Comparison of ENCODE assay signal across 15 cellular contexts in genomic region chr1:8968902-8969301, GRCh38. TPM values are rescaled to one million over a fixed set of nuclear protein-coding genes. Genes with fewer than 3 reads are reported as not detected.
DNase-seq lines count a peak whose midpoint lies in the region; ATAC-seq lines count a peak whose summit lies in the region.
"Not testable (repeated sequence)": the region's sequence is repeated elsewhere in the genome, so short reads cannot be mapped to it uniquely, and the experiment has no call there.
"Had no signal": no experiment of that assay in that cellular context is flagged by ENCODE, and none has a peak within 500 bp of the region (broad histone marks: within the 10 kb centered on the region; RNA-seq: fewer than 3 reads in every experiment).

No MANE protein-coding gene starts in this region.

- H3K27ac Mint-ChIP-seq in CD8-positive, alpha-beta memory T cell, result peak overlapping the region in 4 of 8 donors; percentile 22 to 74 (median 40)
- H3K27ac Mint-ChIP-seq in activated CD4-positive, alpha-beta T cell treated with anti-CD3 and anti-CD28 coated beads, Interleukin-2, amount 10 ng/mL, durations not matched to agents 24 days and 14 days, result peak overlapping the region; percentile 99
- peak overlapping the region; percentile 91 for H3K27ac Mint-ChIP-seq in activated CD8-positive, alpha-beta memory T cell treated with anti-CD3 and anti-CD28 coated beads, Interleukin-2, amount 10 ng/mL, durations not matched to agents 7 days and 5 days
- H3K27ac Mint-ChIP-seq in activated T-helper 2 cell treated with anti-CD3 and anti-CD28 coated beads, Interferon-gamma antibody, Interleukin-2, Interleukin-4, amounts not matched to agents 10 μg/mL and 5 μg/mL and 100 μg/mL, durations not matched to agents 14 hours and 24 hours and 36 hours, result peak overlapping the region; percentile 93
- H3K27ac Mint-ChIP-seq in activated naive CD8-positive, alpha-beta T cell treated with anti-CD3 and anti-CD28 coated beads for 36 hours, result peak overlapping the region; percentile 97
- peak overlapping the region; percentile 89 to 99 (median 98) for H3K27ac Mint-ChIP-seq in naive thymus-derived CD4-positive, alpha-beta T cell
- H3K27ac Mint-ChIP-seq in stimulated activated naive CD8-positive, alpha-beta T cell treated with anti-CD3 and anti-CD28 coated beads, Interleukin-15, amount 100 ng/mL, for 72 hours, result peak overlapping the region; percentile 90 to 99

- DNase-seq in CD8-positive, alpha-beta memory T cell; activated CD8-positive, alpha-beta memory T cell treated with anti-CD3 and anti-CD28 coated beads, Interleukin-2, amount 10 ng/mL, durations not matched to agents 7 days and 5 days; activated T-helper 2 cell treated with anti-CD3 and anti-CD28 coated beads, Interferon-gamma antibody, Interleukin-2, Interleukin-4, amounts not matched to agents 10 μg/mL and 5 μg/mL and 100 μg/mL, durations not matched to agents 14 hours and 24 hours and 36 hours (ENCODE audit: low spot score); activated naive CD8-positive, alpha-beta T cell treated with anti-CD3 and anti-CD28 coated beads for 36 hours; naive thymus-derived CD4-positive, alpha-beta T cell: not testable (repeated sequence)
- DNase-seq in activated CD4-positive, alpha-beta T cell treated with anti-CD3 and anti-CD28 coated beads, Interleukin-2, amount 10 ng/mL, durations not matched to agents 24 days and 14 days, result peak; percentile 67
- peak in 1 of 2 donors; percentile 60 for DNase-seq in stimulated activated naive CD8-positive, alpha-beta T cell treated with anti-CD3 and anti-CD28 coated beads, Interleukin-15, amount 100 ng/mL, for 72 hours

- not testable (repeated sequence) for H3K27ac ChIP-seq in CD8-positive, alpha-beta memory T cell (ENCODE audit: low read depth, low read length)
- H3K27ac ChIP-seq in naive thymus-derived CD4-positive, alpha-beta T cell (ENCODE audit: low read depth, low read length), result peak overlapping the region; percentile 87

- intact Hi-C loops in activated CD4-positive, alpha-beta T cell treated with anti-CD3 and anti-CD28 coated beads, Interleukin-2, amount 10 ng/mL, durations not matched to agents 24 days and 14 days (cut with micrococcal nuclease); activated T-helper 2 cell treated with anti-CD3 and anti-CD28 coated beads, Interferon-gamma antibody, Interleukin-2, Interleukin-4, amounts not matched to agents 10 μg/mL and 5 μg/mL and 100 μg/mL, durations not matched to agents 14 hours and 24 hours and 36 hours (cut with micrococcal nuclease); naive thymus-derived CD4-positive, alpha-beta T cell (cut with micrococcal nuclease): not testable (repeated sequence)

- peak overlapping the region; percentile 97 for H3K4me3 ChIP-seq in CD8-positive, alpha-beta memory T cell (ENCODE audit: low read length)
- peak overlapping the region; percentile 59 for H3K4me3 ChIP-seq in naive thymus-derived CD4-positive, alpha-beta T cell (ENCODE audit: low read length)

- CTCF ChIA-PET in CD8-positive, alpha-beta memory T cell (lab: Charles Lee), result interaction anchor here (1.0 kb wide), 2 partner anchors 19 to 28 kb away, joined by 3 read pairs; no protein-coding TSS in a partner anchor
- CTCF ChIA-PET in activated CD8-positive, alpha-beta memory T cell treated with anti-CD3 and anti-CD28 coated beads, Interleukin-2, amount 10 ng/mL, durations not matched to agents 7 days and 5 days (lab: Charles Lee), result interaction anchor here (0.7 to 0.9 kb wide), 2 partner anchors 19 to 36 kb away, joined by 3 to 4 read pairs; no protein-coding TSS in a partner anchor
- CTCF ChIA-PET in naive thymus-derived CD4-positive, alpha-beta T cell (lab: Charles Lee), result interaction anchor here (0.9 to 2.1 kb wide), 3 partner anchors 19 to 36 kb away, joined by 3 to 8 read pairs (median 6); no protein-coding TSS in a partner anchor

- not testable (repeated sequence) for H3K36me3 Mint-ChIP-seq in CD8-positive, alpha-beta memory T cell
- peaks cover 45% of the 10 kb centered on the region for H3K36me3 Mint-ChIP-seq in activated CD4-positive, alpha-beta T cell treated with anti-CD3 and anti-CD28 coated beads, Interleukin-2, amount 10 ng/mL, durations not matched to agents 24 days and 14 days (ENCODE audit: low read depth)
- peaks cover 48% of the 10 kb centered on the region for H3K36me3 Mint-ChIP-seq in activated CD8-positive, alpha-beta memory T cell treated with anti-CD3 and anti-CD28 coated beads, Interleukin-2, amount 10 ng/mL, durations not matched to agents 7 days and 5 days
- peaks cover 34% of the 10 kb centered on the region for H3K36me3 Mint-ChIP-seq in activated T-helper 2 cell treated with anti-CD3 and anti-CD28 coated beads, Interferon-gamma antibody, Interleukin-2, Interleukin-4, amounts not matched to agents 10 μg/mL and 5 μg/mL and 100 μg/mL, durations not matched to agents 14 hours and 24 hours and 36 hours (ENCODE audit: low read depth)
- H3K36me3 Mint-ChIP-seq in activated naive CD8-positive, alpha-beta T cell treated with anti-CD3 and anti-CD28 coated beads for 36 hours, result peaks cover 69% of the 10 kb centered on the region
- peaks cover 19 to 52% (median 26%) of the 10 kb centered on the region in 5 donors for H3K36me3 Mint-ChIP-seq in naive thymus-derived CD4-positive, alpha-beta T cell

- not testable (repeated sequence) for H3K36me3 ChIP-seq in CD8-positive, alpha-beta memory T cell (ENCODE audit: insufficient read depth, low read length); naive thymus-derived CD4-positive, alpha-beta T cell (ENCODE audit: control insufficient read depth in 2 of 3, insufficient read depth in 3 of 3, low read length in 3 of 3)

- not testable (repeated sequence) for H3K9me3 ChIP-seq in CD8-positive, alpha-beta memory T cell (ENCODE audit: low read length); naive thymus-derived CD4-positive, alpha-beta T cell (ENCODE audit: control insufficient read depth in 2 of 3, low read length in 3 of 3)

- H3K9me3 Mint-ChIP-seq in CD8-positive, alpha-beta memory T cell; activated CD4-positive, alpha-beta T cell treated with anti-CD3 and anti-CD28 coated beads, Interleukin-2, amount 10 ng/mL, durations not matched to agents 24 days and 14 days; activated CD8-positive, alpha-beta memory T cell treated with anti-CD3 and anti-CD28 coated beads, Interleukin-2, amount 10 ng/mL, durations not matched to agents 7 days and 5 days (ENCODE audit: low read depth); activated T-helper 2 cell treated with anti-CD3 and anti-CD28 coated beads, Interferon-gamma antibody, Interleukin-2, Interleukin-4, amounts not matched to agents 10 μg/mL and 5 μg/mL and 100 μg/mL, durations not matched to agents 14 hours and 24 hours and 36 hours; activated naive CD8-positive, alpha-beta T cell treated with anti-CD3 and anti-CD28 coated beads for 36 hours; naive thymus-derived CD4-positive, alpha-beta T cell; stimulated activated naive CD8-positive, alpha-beta T cell treated with anti-CD3 and anti-CD28 coated beads, Interleukin-15, amount 100 ng/mL, for 72 hours: not testable (repeated sequence)

- peak overlapping the region; percentile 11 to 98 (median 92) for H3K4me3 Mint-ChIP-seq in CD8-positive, alpha-beta memory T cell
- peak overlapping the region; percentile 91 for H3K4me3 Mint-ChIP-seq in activated CD4-positive, alpha-beta T cell treated with anti-CD3 and anti-CD28 coated beads, Interleukin-2, amount 10 ng/mL, durations not matched to agents 24 days and 14 days
- peak overlapping the region; percentile 80 for H3K4me3 Mint-ChIP-seq in activated CD8-positive, alpha-beta memory T cell treated with anti-CD3 and anti-CD28 coated beads, Interleukin-2, amount 10 ng/mL, durations not matched to agents 7 days and 5 days
- peak overlapping the region; percentile 90 for H3K4me3 Mint-ChIP-seq in activated T-helper 2 cell treated with anti-CD3 and anti-CD28 coated beads, Interferon-gamma antibody, Interleukin-2, Interleukin-4, amounts not matched to agents 10 μg/mL and 5 μg/mL and 100 μg/mL, durations not matched to agents 14 hours and 24 hours and 36 hours (ENCODE audit: low read depth)
- peak overlapping the region; percentile 95 for H3K4me3 Mint-ChIP-seq in activated naive CD8-positive, alpha-beta T cell treated with anti-CD3 and anti-CD28 coated beads for 36 hours
- peak overlapping the region; percentile 94 to 100 (median 100) for H3K4me3 Mint-ChIP-seq in naive thymus-derived CD4-positive, alpha-beta T cell
- H3K4me3 Mint-ChIP-seq in stimulated activated naive CD8-positive, alpha-beta T cell treated with anti-CD3 and anti-CD28 coated beads, Interleukin-15, amount 100 ng/mL, for 72 hours, result peak overlapping the region; percentile 97

- peaks cover 38% of the 10 kb centered on the region for H3K4me1 ChIP-seq in CD8-positive, alpha-beta memory T cell (ENCODE audit: insufficient read depth, low read length)
- peaks cover 7 to 39% of the 10 kb centered on the region in 2 donors for H3K4me1 ChIP-seq in naive thymus-derived CD4-positive, alpha-beta T cell (ENCODE audit: control insufficient read depth in 2 of 2, insufficient read depth in 2 of 2, low read length in 2 of 2)

- H3K4me1 Mint-ChIP-seq in CD8-positive, alpha-beta memory T cell, result peaks cover 30 to 66% (median 65%) of the 10 kb centered on the region in 3 donors
- peaks cover 69% of the 10 kb centered on the region for H3K4me1 Mint-ChIP-seq in activated CD4-positive, alpha-beta T cell treated with anti-CD3 and anti-CD28 coated beads, Interleukin-2, amount 10 ng/mL, durations not matched to agents 24 days and 14 days
- peaks cover 63% of the 10 kb centered on the region for H3K4me1 Mint-ChIP-seq in activated CD8-positive, alpha-beta memory T cell treated with anti-CD3 and anti-CD28 coated beads, Interleukin-2, amount 10 ng/mL, durations not matched to agents 7 days and 5 days
- H3K4me1 Mint-ChIP-seq in activated T-helper 2 cell treated with anti-CD3 and anti-CD28 coated beads, Interferon-gamma antibody, Interleukin-2, Interleukin-4, amounts not matched to agents 10 μg/mL and 5 μg/mL and 100 μg/mL, durations not matched to agents 14 hours and 24 hours and 36 hours (ENCODE audit: low read depth), result peaks cover 52% of the 10 kb centered on the region
- H3K4me1 Mint-ChIP-seq in activated naive CD8-positive, alpha-beta T cell treated with anti-CD3 and anti-CD28 coated beads for 36 hours, result peaks cover 54% of the 10 kb centered on the region
- H3K4me1 Mint-ChIP-seq in naive thymus-derived CD4-positive, alpha-beta T cell, result peaks cover 47 to 77% (median 68%) of the 10 kb centered on the region in 7 donors
- H3K4me1 Mint-ChIP-seq in stimulated activated naive CD8-positive, alpha-beta T cell treated with anti-CD3 and anti-CD28 coated beads, Interleukin-15, amount 100 ng/mL, for 72 hours, result peaks cover 68% of the 10 kb centered on the region

- not testable (repeated sequence) for H3K27me3 Mint-ChIP-seq in CD8-positive, alpha-beta memory T cell; activated CD4-positive, alpha-beta T cell treated with anti-CD3 and anti-CD28 coated beads, Interleukin-2, amount 10 ng/mL, durations not matched to agents 24 days and 14 days; activated CD8-positive, alpha-beta memory T cell treated with anti-CD3 and anti-CD28 coated beads, Interleukin-2, amount 10 ng/mL, durations not matched to agents 7 days and 5 days; activated T-helper 2 cell treated with anti-CD3 and anti-CD28 coated beads, Interferon-gamma antibody, Interleukin-2, Interleukin-4, amounts not matched to agents 10 μg/mL and 5 μg/mL and 100 μg/mL, durations not matched to agents 14 hours and 24 hours and 36 hours (ENCODE audit: low read depth); activated naive CD8-positive, alpha-beta T cell treated with anti-CD3 and anti-CD28 coated beads for 36 hours; naive thymus-derived CD4-positive, alpha-beta T cell; stimulated activated naive CD8-positive, alpha-beta T cell treated with anti-CD3 and anti-CD28 coated beads, Interleukin-15, amount 100 ng/mL, for 72 hours

- not testable (repeated sequence) for ATAC-seq in activated CD8-positive, alpha-beta memory T cell treated with anti-CD3 and anti-CD28 coated beads, Interleukin-2, amount 10 ng/mL, durations not matched to agents 7 days and 5 days; naive thymus-derived CD4-positive, alpha-beta T cell; stimulated activated naive CD8-positive, alpha-beta T cell treated with anti-CD3 and anti-CD28 coated beads, Interleukin-15, amount 100 ng/mL, for 72 hours

- not testable (repeated sequence) for H3K27me3 ChIP-seq in CD8-positive, alpha-beta memory T cell (ENCODE audit: insufficient read depth, low read length, poor library complexity, severe bottlenecking); naive thymus-derived CD4-positive, alpha-beta T cell (ENCODE audit: control insufficient read depth in 2 of 2, insufficient read depth in 2 of 2, low read length in 2 of 2)

- POLR2A ChIA-PET in CD8-positive, alpha-beta memory T cell (lab: Charles Lee), result not testable (repeated sequence)
- POLR2A ChIA-PET in naive thymus-derived CD4-positive, alpha-beta T cell (lab: Charles Lee), result interaction anchor here (0.6 to 6.8 kb wide), 8 partner anchors 12 to 1157 kb away, joined by 3 to 100 read pairs (median 4); no protein-coding TSS in a partner anchor

RNA-seq across cellular contexts. Expression of gene CA6, which starts 23.2 kb away (rescaled TPM):
- total RNA-seq in CD8-positive, alpha-beta memory T cell, result 1 to 10 TPM; 1.2 to 1.4 TPM
- 3.7 TPM for polyA plus RNA-seq in CD8-positive, alpha-beta memory T cell
- total RNA-seq in activated CD4-positive, alpha-beta T cell treated with anti-CD3 and anti-CD28 coated beads, Interleukin-2, amount 10 ng/mL, durations not matched to agents 24 days and 14 days, result 1.0 and 1.3 TPM in 2 replicates
- 10 to 100 TPM in 1 of 2 experiments, 1 to 10 TPM in 1; 4.8 to 10.1 TPM for total RNA-seq in activated CD8-positive, alpha-beta memory T cell treated with anti-CD3 and anti-CD28 coated beads, Interleukin-2, amount 10 ng/mL, durations not matched to agents 7 days and 5 days
- 0.37 and 0.41 TPM in 2 replicates for total RNA-seq in activated T-helper 2 cell treated with anti-CD3 and anti-CD28 coated beads, Interferon-gamma antibody, Interleukin-2, Interleukin-4, amounts not matched to agents 10 μg/mL and 5 μg/mL and 100 μg/mL, durations not matched to agents 14 hours and 24 hours and 36 hours
- 10 to 100 TPM; 12.3 to 13.7 TPM for total RNA-seq in activated naive CD8-positive, alpha-beta T cell treated with anti-CD3 and anti-CD28 coated beads for 36 hours
- 1 to 10 TPM in 2 of 5 experiments, under 1 TPM in 3; 0.49 to 5.9 (median 0.90) TPM for total RNA-seq in naive thymus-derived CD4-positive, alpha-beta T cell
- polyA plus RNA-seq in naive thymus-derived CD4-positive, alpha-beta T cell, result 1 to 10 TPM; 3.6 to 9.3 TPM
- total RNA-seq: HepG2, HFFc6, HT1080, NCI-H460, PC-9, RPMI7951 had no signal
- polyA plus RNA-seq: A549, HepG2 had no signal

RNA-seq across cellular contexts. Expression of gene SLC2A7, which starts 57.3 kb away (rescaled TPM):
- total RNA-seq in CD8-positive, alpha-beta memory T cell, result not detected
- polyA plus RNA-seq in CD8-positive, alpha-beta memory T cell, result not detected
- not detected in 2 replicates for total RNA-seq in activated CD4-positive, alpha-beta T cell treated with anti-CD3 and anti-CD28 coated beads, Interleukin-2, amount 10 ng/mL, durations not matched to agents 24 days and 14 days
- not detected for total RNA-seq in activated CD8-positive, alpha-beta memory T cell treated with anti-CD3 and anti-CD28 coated beads, Interleukin-2, amount 10 ng/mL, durations not matched to agents 7 days and 5 days
- not detected in 2 replicates for total RNA-seq in activated T-helper 2 cell treated with anti-CD3 and anti-CD28 coated beads, Interferon-gamma antibody, Interleukin-2, Interleukin-4, amounts not matched to agents 10 μg/mL and 5 μg/mL and 100 μg/mL, durations not matched to agents 14 hours and 24 hours and 36 hours
- under 1 TPM in 1 of 2 experiments, not detected in 1; 0.14 TPM for total RNA-seq in activated naive CD8-positive, alpha-beta T cell treated with anti-CD3 and anti-CD28 coated beads for 36 hours
- not detected for total RNA-seq in naive thymus-derived CD4-positive, alpha-beta T cell
- under 1 TPM in 1 of 2 donors, not detected in 1; 0.19 TPM for polyA plus RNA-seq in naive thymus-derived CD4-positive, alpha-beta T cell
- total RNA-seq: HepG2, HFFc6, HT1080, NCI-H460, PC-9, Right ventricle myocardium inferior, RPMI7951 had no signal
- polyA plus RNA-seq: A549, HepG2 had no signal
